Comparison of ENCODE assay signal across 26 cellular contexts in genomic region chr19:40581531-40581930, GRCh38.
"Had no signal": no experiment of that assay in that cellular context is flagged by ENCODE, and none has a peak within 500 bp of the region (broad histone marks: within the 10 kb centered on the region; RNA-seq: fewer than 3 reads in every experiment).

No MANE protein-coding gene starts in this region.

- H3K4me2 ChIP-seq: neural progenitor cell had no signal

- H3K27ac ChIP-seq: left ventricle myocardium inferior, neural progenitor cell, pancreas, prostate gland, skin epidermis, testis, thyroid gland, transverse colon had no signal

- H3K36me3 ChIP-seq: neural progenitor cell, prostate gland had no signal

- H3K36me3 Mint-ChIP-seq: natural killer cell had no signal

- H3K4me3 ChIP-seq: left ventricle myocardium inferior, lung, neural progenitor cell, pancreas, prostate gland, skin epidermis, testis, thyroid gland, transverse colon, upper lobe of left lung had no signal

- H3K9me3 Mint-ChIP-seq: mesothelial cell of epicardium; naive B cell; natural killer cell; nephron progenitor cell; neural progenitor cell; stimulated activated naive B cell treated with anti-CD40 and anti-IgM and Interleukin-4, amounts not matched to agents 10 μg/mL and 1 μg/mL and 100 μg/mL, for 72 hours had no signal

- H3K27me3 ChIP-seq: neural progenitor cell, pancreas, stomach, testis, thyroid gland, transverse colon, upper lobe of left lung had no signal

- H3K4me3 Mint-ChIP-seq: mesothelial cell of epicardium; natural killer cell; nephron progenitor cell; neural progenitor cell; stimulated activated naive B cell treated with anti-CD40 and anti-IgM and Interleukin-4, amounts not matched to agents 10 μg/mL and 1 μg/mL and 100 μg/mL, for 72 hours had no signal

- H2AFZ ChIP-seq: neural progenitor cell had no signal

- H3K27ac Mint-ChIP-seq: mesothelial cell of epicardium; nephron progenitor cell; neural progenitor cell; stimulated activated naive B cell treated with anti-CD40 and anti-IgM and Interleukin-4, amounts not matched to agents 10 μg/mL and 1 μg/mL and 100 μg/mL, for 72 hours had no signal

- DNase-seq: islet precursor cell; left ventricle myocardium inferior; mesendoderm; naive B cell; natural killer cell; nephron progenitor cell; pancreas; posterior cingulate gyrus; retina; right cardiac atrium; stimulated activated CD4-positive, alpha-beta T cell treated with anti-CD3 and anti-CD28 coated beads, Interleukin-12 subunit alpha, Interleukin-12 subunit beta, amount 100 ng/mL, for 4 hours; stimulated activated CD4-positive, alpha-beta T cell treated with anti-CD3 and anti-CD28 coated beads, Interleukin-15, amount 100 ng/mL, for 24 hours; stimulated activated CD4-positive, alpha-beta T cell treated with anti-CD3 and anti-CD28 coated beads, Interleukin-2, amount 100 ng/mL, for 24 hours; stimulated activated CD4-positive, alpha-beta T cell treated with anti-CD3 and anti-CD28 coated beads, Interleukin-4, amount 100 ng/mL, for 1 hour; stimulated activated naive B cell treated with anti-CD40 and anti-IgM and Interleukin-4, amounts not matched to agents 10 μg/mL and 1 μg/mL and 100 μg/mL, for 72 hours; stimulated activated naive CD8-positive, alpha-beta T cell treated with anti-CD3 and anti-CD28 coated beads, Interleukin-15, Interleukin-2, amounts not matched to agents 100 U/mL and 50 U/mL, for 24 hours; stomach; testis; thyroid gland; transverse colon; upper lobe of left lung had no signal

- H3K4me1 ChIP-seq: neural progenitor cell, prostate gland, testis had no signal

- H3K9me3 ChIP-seq: left ventricle myocardium inferior, pancreas, prostate gland, stomach, testis, thyroid gland, transverse colon, upper lobe of left lung had no signal

- H3K27me3 Mint-ChIP-seq: naive B cell; stimulated activated naive B cell treated with anti-CD40 and anti-IgM and Interleukin-4, amounts not matched to agents 10 μg/mL and 1 μg/mL and 100 μg/mL, for 72 hours had no signal
